In genomic region chr3:52827866-52828376, GRCh38 we compare ENCODE assay signal across 1 cellular context.
TF ChIP-seq lines count a peak whose summit lies in the region.

No MANE protein-coding gene starts in this region.

TF ChIP-seq in SK-N-SH, 30 proteins besides CTCF, POLR2A, EP300 and RAD21 (continued from another document):
- TF ChIP-seq EZH2phosphoT487 (IDR thresholded peaks at IDR 0.05; ENCODE audit: borderline replicate concordance, low read depth): no peak
- no peak for TF ChIP-seq JUND (IDR thresholded peaks at IDR 0.05)
- TF ChIP-seq USF1 (IDR thresholded peaks at IDR 0.05; ENCODE audit: borderline replicate concordance, low read depth): no peak
- no peak for TF ChIP-seq USF2 (IDR thresholded peaks at IDR 0.05; ENCODE audit: borderline replicate concordance, low read depth, low read length)
- TF ChIP-seq RXRA (IDR thresholded peaks at IDR 0.05; ENCODE audit: borderline replicate concordance, low read depth): no peak
